1 cellular context compared by ENCODE assay signal in genomic region chr12:124391340-124392261, GRCh38.
TF ChIP-seq lines count a peak whose summit lies in the region.

No MANE protein-coding gene starts in this region.

TF ChIP-seq in GM12878, 131 proteins besides CTCF, POLR2A, EP300 and RAD21 (continued from another document):
- TF ChIP-seq ZBED1 (IDR thresholded peaks at IDR 0.05; ENCODE audit: borderline replicate concordance) (no peak), IKZF1 (conservative IDR thresholded peaks at IDR 0.05) (no peak; the same call in 1 of the 2 replicates), ZNF207 (IDR thresholded peaks at IDR 0.05; ENCODE audit: borderline replicate concordance) (no peak), MLLT1 (IDR thresholded peaks at IDR 0.05) (no peak), ZNF687 (IDR thresholded peaks at IDR 0.05) (no peak), RFX5 (IDR thresholded peaks at IDR 0.05; ENCODE audit: low read depth, low read length) (no peak), BACH1 (IDR thresholded peaks at IDR 0.05; ENCODE audit: borderline replicate concordance) (0 out of 2 replicates have a peak, but pooled peaks have one; percentile 33), BCLAF1 (IDR thresholded peaks at IDR 0.05) (no peak), CBX5 (IDR thresholded peaks at IDR 0.05; ENCODE audit: low read depth) (no peak), RCOR1 (conservative IDR thresholded peaks at IDR 0.05; ENCODE audit: low read depth, low read length) (no peak), SUPT20H (IDR thresholded peaks at IDR 0.05; ENCODE audit: borderline replicate concordance, control insufficient read depth, low read depth, low read length) (no peak), SMAD5 (IDR thresholded peaks at IDR 0.05; ENCODE audit: low read depth) (no peak), TCF3 (IDR thresholded peaks at IDR 0.05; ENCODE audit: borderline replicate concordance, insufficient read depth, low read depth, low read length) (no peak), KAT2A (conservative IDR thresholded peaks at IDR 0.05; ENCODE audit: control insufficient read depth, low read depth, low read length) (no peak), ZZZ3 (IDR thresholded peaks at IDR 0.05; ENCODE audit: control insufficient read depth, insufficient read length, low read depth) (no peak), ESRRA (IDR thresholded peaks at IDR 0.05; ENCODE audit: low read length) (no peak), ATF3 (IDR thresholded peaks at IDR 0.05; ENCODE audit: borderline replicate concordance, extremely low read depth, low read depth, low read length) (no peak), TAF1 (IDR thresholded peaks at IDR 0.05; ENCODE audit: borderline replicate concordance, low read depth, low read length) (no peak), HDAC2 (IDR thresholded peaks at IDR 0.05) (no peak), E4F1 (IDR thresholded peaks at IDR 0.05; ENCODE audit: borderline replicate concordance, partially characterized antibody) (no peak), MYB (IDR thresholded peaks at IDR 0.05; ENCODE audit: borderline replicate concordance, low read depth, low read length) (no peak)
